In genomic region chr10:17232276-17232987, GRCh38 we compare ENCODE assay signal across 8 cellular contexts. TPM values are rescaled to one million over a fixed set of nuclear protein-coding genes. Genes with fewer than 3 reads are reported as not detected.
A peak's percentile ranks its signal among the peaks of the same experiment; 100 is the strongest.
DNase-seq lines count a peak whose midpoint lies in the region; ATAC-seq, FAIRE-seq and TF ChIP-seq lines count a peak whose summit lies in the region.

No MANE protein-coding gene starts in this region.

- peak overlapping the region; percentile 59 for H3K27ac Mint-ChIP-seq in activated CD8-positive, alpha-beta T cell treated with anti-CD3 and anti-CD28 coated beads for 36 hours

- H3K4me3 Mint-ChIP-seq in activated CD8-positive, alpha-beta T cell treated with anti-CD3 and anti-CD28 coated beads for 36 hours: peak overlapping the region; percentile 94

- BruUV-seq in HepG2 (replicated peaks; lab: Mats Ljungman, UMichigan): no TSS peak

- no peak for DNase-seq in HepG2 (ENCODE audit: low spot score)
- no peak for DNase-seq in right lobe of liver
- no peak for DNase-seq in activated CD8-positive, alpha-beta T cell treated with anti-CD3 and anti-CD28 coated beads for 36 hours
- DNase-seq in kidney tubule cell (ENCODE audit: low spot score): peak; percentile 59
- no peak for DNase-seq in NCI-H774 (lab: John Stamatoyannopoulos, UW)
- DNase-seq in hypothalamus (lab: John Stamatoyannopoulos, UW): no peak
- no peak for DNase-seq in activated CD4-positive, CD25-positive, alpha-beta regulatory T cell (lab: John Stamatoyannopoulos, UW)

- H3K4me2 ChIP-seq in HepG2 (ENCODE audit: low read depth, low read length): no peak overlapping the region

- no peaks in the 10 kb centered on the region for H3K36me3 ChIP-seq in HepG2 (replicated peaks in 1 of 2; ENCODE audit: control insufficient read depth in 1 of 2, insufficient read depth in 2 of 2, low read length in 2 of 2)
- H3K36me3 ChIP-seq in right lobe of liver: peaks cover 0 to 37% (median 0%) of the 10 kb centered on the region in 4 donors

- H3K27me3 Mint-ChIP-seq in activated CD8-positive, alpha-beta T cell treated with anti-CD3 and anti-CD28 coated beads for 36 hours: no peaks in the 10 kb centered on the region

- no peaks in the 10 kb centered on the region for H4K20me1 ChIP-seq in HepG2 (ENCODE audit: insufficient read depth, low read length)

- no peak for TF ChIP-seq RAD21 in HepG2 (CRISPR knock-in tag; IDR thresholded peaks at IDR 0.05)

- no peaks in the 10 kb centered on the region for H3K9me3 Mint-ChIP-seq in activated CD8-positive, alpha-beta T cell treated with anti-CD3 and anti-CD28 coated beads for 36 hours

- H3K9ac ChIP-seq in HepG2 (ENCODE audit: insufficient read depth, low read depth, low read length): no peak overlapping the region

- ATAC-seq in HepG2 (no peak), right lobe of liver (no peak), HG02973 (IDR thresholded peaks at IDR 0.05; ENCODE audit: unreplicated experiment) (no peak)
- no peak for ATAC-seq in activated CD8-positive, alpha-beta T cell treated with anti-CD3 and anti-CD28 coated beads for 36 hours

- H3K36me3 Mint-ChIP-seq in activated CD8-positive, alpha-beta T cell treated with anti-CD3 and anti-CD28 coated beads for 36 hours (ENCODE audit: low read depth): peaks cover 67% of the 10 kb centered on the region

- no peak overlapping the region for H2AFZ ChIP-seq in HepG2 (ENCODE audit: low read length)

- H3K9me3 ChIP-seq in HepG2 (ENCODE audit: low read length) (no peaks in the 10 kb centered on the region), right lobe of liver (no peaks in the 10 kb centered on the region)

- POLR2A ChIA-PET in HepG2 (lab: Yijun Ruan, JAX): no interaction called here
- POLR2A ChIA-PET in activated CD8-positive, alpha-beta T cell treated with anti-CD3 and anti-CD28 coated beads for 36 hours (lab: Charles Lee): interaction anchor here (0.7 to 5.7 kb wide), 6 partner anchors 31 to 415 kb away, joined by 3 to 41 read pairs (median 6); partner anchors contain the start of genes RSU1 and TRDMT1

- no peaks in the 10 kb centered on the region for H3K79me2 ChIP-seq in HepG2 (ENCODE audit: insufficient read depth, low read length)

- H3K27ac ChIP-seq in HepG2 (ENCODE audit: extremely low read length, insufficient read depth, low read length) (no peak overlapping the region), right lobe of liver (no peak overlapping the region)

- no peak for FAIRE-seq in HepG2 (lab: Jason Lieb, UNC)

- intact Hi-C loops in HepG2 (cut with micrococcal nuclease; ENCODE audit: unreplicated experiment): no loop called here
- intact Hi-C loops in right lobe of liver (cut with DNase I): no loop called here
- intact Hi-C loops in activated CD8-positive, alpha-beta T cell treated with anti-CD3 and anti-CD28 coated beads for 36 hours (cut with micrococcal nuclease): loop anchor here (10.0 kb wide), 1 partner anchor 412 kb away; the partner anchor contains the start of gene STAM

- no peak overlapping the region for H3K4me3 ChIP-seq in HepG2 (replicated peaks in 1 of 3; ENCODE audit: insufficient read depth in 1 of 3, low read depth in 2 of 3, low read length in 3 of 3)
- no peak overlapping the region for H3K4me3 ChIP-seq in right lobe of liver

- TF ChIP-seq CTCF in HepG2 (CRISPR knock-in tag; IDR thresholded peaks at IDR 0.05): no peak
- TF ChIP-seq CTCF in right lobe of liver (IDR thresholded peaks at IDR 0.05): no peak
- no peak for TF ChIP-seq CTCF in activated CD8-positive, alpha-beta T cell treated with anti-CD3 and anti-CD28 coated beads for 36 hours (IDR thresholded peaks at IDR 0.05)

- no peaks in the 10 kb centered on the region for H3K27me3 ChIP-seq in HepG2 (ENCODE audit: control insufficient read depth in 1 of 2, insufficient read depth in 2 of 2, low read length in 2 of 2)
- peaks cover 0 to 11% of the 10 kb centered on the region in 2 donors for H3K27me3 ChIP-seq in right lobe of liver

- H3K4me1 Mint-ChIP-seq in activated CD8-positive, alpha-beta T cell treated with anti-CD3 and anti-CD28 coated beads for 36 hours (ENCODE audit: low read depth): peaks cover 50% of the 10 kb centered on the region

- TF ChIP-seq POLR2A in HepG2 (IDR thresholded peaks at IDR 0.05; ENCODE audit: insufficient read depth in 1 of 2, low read depth in 2 of 2, low read length in 2 of 2): no peak
- no peak for TF ChIP-seq POLR2A in right lobe of liver (IDR thresholded peaks at IDR 0.05)

- 74% methylated on average over 3 of the region's 3 CpGs for WGBS in HepG2 (ENCODE audit: low lambda C conversion rate)
- WGBS in right lobe of liver (ENCODE audit: insufficient coverage, low coverage, low lambda C conversion rate, missing lambda C conversion rate): 42% methylated on average over 3 of the region's 3 CpGs

- in situ Hi-C loops in HepG2 (cut with HindIII; ENCODE audit: extremely low pct_ligation_motif_present, low pct_unique_long_range_greater_than_20kb): loop anchor here (25.0 kb wide), 1 partner anchor 1370 kb away; the partner anchor contains the start of gene MINDY3

- TF ChIP-seq EP300 in HepG2 (IDR thresholded peaks at IDR 0.05; ENCODE audit: low read depth in 2 of 2, low read length in 2 of 2) (no peak), HepG2 (CRISPR knock-in tag; IDR thresholded peaks at IDR 0.05; ENCODE audit: borderline replicate concordance) (no peak)

- CTCF ChIA-PET in HepG2 (lab: Yijun Ruan, JAX; ENCODE audit: low intra/inter-chr PET ratio, low total read pairs): no interaction called here
- CTCF ChIA-PET in activated CD8-positive, alpha-beta T cell treated with anti-CD3 and anti-CD28 coated beads for 36 hours (lab: Charles Lee): interaction anchor here (0.9 to 1.8 kb wide), 4 partner anchors 24 to 334 kb away, joined by 3 to 4 read pairs (median 3); no protein-coding TSS in a partner anchor

- H3K4me1 ChIP-seq in HepG2 (ENCODE audit: insufficient read depth, low read length) (peaks cover 16% of the 10 kb centered on the region; the same call in 1 of the 2 replicates), right lobe of liver (peaks cover 0 to 10% (median 0%) of the 10 kb centered on the region in 4 donors)

TF ChIP-seq in HepG2, 621 proteins besides CTCF, POLR2A, EP300 and RAD21:
- peak; percentile 88 to 90 for TF ChIP-seq MAFK (conservative IDR thresholded peaks at IDR 0.05 in 1 of 2, IDR thresholded peaks at IDR 0.05 in 1 of 2; ENCODE audit: low read length in 2 of 2)
- TF ChIP-seq TGIF2 (CRISPR knock-in tag; IDR thresholded peaks at IDR 0.05): no peak
- TF ChIP-seq MAFF (IDR thresholded peaks at IDR 0.05; ENCODE audit: low read depth, low read length): peak; percentile 87

RNA-seq across cellular contexts. Expression of gene VIM, which starts 4.4 kb away (rescaled TPM):
- total RNA-seq in HepG2 (2016; rRNA removed; fragmentation: Illumina TruSeq; extraction: Trizol) (not detected in 2 replicates), right lobe of liver (100 to 1,000 TPM in 3 of 6 experiments, 10 to 100 TPM in 3; 39.3 to 160 (median 97.4) TPM)
- not detected in 2 replicates for total RNA-seq in HepG2 (2016; cell fraction: cytosol; rRNA removed; fragmentation: Illumina TruSeq; extraction: Trizol; ENCODE audit: low read depth)
- not detected in 2 replicates for total RNA-seq in HepG2 (2016; cell fraction: insoluble cytoplasmic fraction; rRNA removed; fragmentation: Illumina TruSeq; extraction: Trizol)
- not detected in 2 replicates for total RNA-seq in HepG2 (2016; cell fraction: membrane; rRNA removed; fragmentation: Illumina TruSeq; extraction: Trizol)
- total RNA-seq in HepG2 (2016; cell fraction: nucleus; rRNA removed; fragmentation: Illumina TruSeq; extraction: Trizol): not detected in 2 replicates
- not detected in 2 replicates for polyA plus RNA-seq in HepG2 (2011; rRNA removed)
- 0.04 and 0.12 TPM in 2 replicates for polyA plus RNA-seq in HepG2 (2011; cell fraction: cytosol; rRNA removed)
- 0.14 and 0.16 TPM in 2 replicates for polyA plus RNA-seq in HepG2 (2011; cell fraction: nucleus; rRNA removed)
- polyA plus RNA-seq in HepG2 (2012): not detected in 2 replicates
- polyA plus RNA-seq in HepG2 (2016; cell fraction: cytosol; fragmentation: Illumina TruSeq; extraction: Trizol; ENCODE audit: low read depth): not detected in 2 replicates
- not detected in 2 replicates for polyA plus RNA-seq in HepG2 (2016; cell fraction: insoluble cytoplasmic fraction; fragmentation: Illumina TruSeq; extraction: Trizol; ENCODE audit: low read depth)
- not detected in 2 replicates for polyA plus RNA-seq in HepG2 (2016; cell fraction: membrane; fragmentation: Illumina TruSeq; extraction: Trizol; ENCODE audit: low read depth)
- polyA plus RNA-seq in HepG2 (2016; cell fraction: nucleus; fragmentation: Illumina TruSeq; extraction: Trizol; ENCODE audit: insufficient read depth, low read depth): not detected in 2 replicates
- 0.76 and 313 TPM in 2 replicates for polyA minus RNA-seq in HepG2 (2011; rRNA and poly(A)+ RNA removed; ENCODE audit: low replicate concordance)
- polyA minus RNA-seq in HepG2 (2011; cell fraction: cytosol; rRNA and poly(A)+ RNA removed): 3.5 and 6.8 TPM in 2 replicates
- 0.87 and 3.2 TPM in 2 replicates for polyA minus RNA-seq in HepG2 (2011; cell fraction: nucleus; rRNA and poly(A)+ RNA removed)
- total RNA-seq in activated CD8-positive, alpha-beta T cell treated with anti-CD3 and anti-CD28 coated beads for 36 hours: 100 to 1,000 TPM; 590 to 602 TPM

RNA-seq across cellular contexts. Expression of gene TRDMT1, which starts 31.0 kb away (rescaled TPM):
- total RNA-seq in HepG2 (2016; rRNA removed; fragmentation: Illumina TruSeq; extraction: Trizol) (3.0 and 6.1 TPM in 2 replicates), right lobe of liver (1 to 10 TPM in 5 of 6 experiments, under 1 TPM in 1; 0.79 to 2.9 (median 1.6) TPM)
- total RNA-seq in HepG2 (2016; cell fraction: cytosol; rRNA removed; fragmentation: Illumina TruSeq; extraction: Trizol; ENCODE audit: low read depth): 4.0 and 4.8 TPM in 2 replicates
- 2.6 and 3.6 TPM in 2 replicates for total RNA-seq in HepG2 (2016; cell fraction: insoluble cytoplasmic fraction; rRNA removed; fragmentation: Illumina TruSeq; extraction: Trizol)
- total RNA-seq in HepG2 (2016; cell fraction: membrane; rRNA removed; fragmentation: Illumina TruSeq; extraction: Trizol): 1.7 and 2.1 TPM in 2 replicates
- 3.6 and 5.3 TPM in 2 replicates for total RNA-seq in HepG2 (2016; cell fraction: nucleus; rRNA removed; fragmentation: Illumina TruSeq; extraction: Trizol)
- polyA plus RNA-seq in HepG2 (2011; rRNA removed): 1.3 and 2.0 TPM in 2 replicates
- 0.54 and 6.3 TPM in 2 replicates for polyA plus RNA-seq in HepG2 (2011; cell fraction: cytosol; rRNA removed)
- 1.00 and 1.2 TPM in 2 replicates for polyA plus RNA-seq in HepG2 (2011; cell fraction: nucleus; rRNA removed)
- polyA plus RNA-seq in HepG2 (2012): 0.95 and 1.5 TPM in 2 replicates
- polyA plus RNA-seq in HepG2 (2016; cell fraction: cytosol; fragmentation: Illumina TruSeq; extraction: Trizol; ENCODE audit: low read depth): 0.96 and 1.3 TPM in 2 replicates
- polyA plus RNA-seq in HepG2 (2016; cell fraction: insoluble cytoplasmic fraction; fragmentation: Illumina TruSeq; extraction: Trizol; ENCODE audit: low read depth): 5.6 and 6.4 TPM in 2 replicates
- 0.78 and 1.4 TPM in 2 replicates for polyA plus RNA-seq in HepG2 (2016; cell fraction: membrane; fragmentation: Illumina TruSeq; extraction: Trizol; ENCODE audit: low read depth)
- polyA plus RNA-seq in HepG2 (2016; cell fraction: nucleus; fragmentation: Illumina TruSeq; extraction: Trizol; ENCODE audit: insufficient read depth, low read depth): 3.1 and 4.0 TPM in 2 replicates
- polyA minus RNA-seq in HepG2 (2011; rRNA and poly(A)+ RNA removed; ENCODE audit: low replicate concordance): 1.6 and 2.9 TPM in 2 replicates
- 1.6 and 2.6 TPM in 2 replicates for polyA minus RNA-seq in HepG2 (2011; cell fraction: cytosol; rRNA and poly(A)+ RNA removed)
- polyA minus RNA-seq in HepG2 (2011; cell fraction: nucleus; rRNA and poly(A)+ RNA removed): 8.4 and 10.6 TPM in 2 replicates
- total RNA-seq in activated CD8-positive, alpha-beta T cell treated with anti-CD3 and anti-CD28 coated beads for 36 hours: 1 to 10 TPM; 4.4 to 4.5 TPM

Comparison
In these comparisons a context has a peak if more than half of its experiments do, and no peak if none do; other contexts are left out.
1. RNA of gene VIM, which starts 4.4 kb away (total RNA-seq): 590 to 602 TPM in activated CD8-positive, alpha-beta T cell treated with anti-CD3 and anti-CD28 coated beads for 36 hours and 39.3 to 160 TPM in right lobe of liver; not detected in HepG2; every median in the first group is over 10 times any median in the second.